Comparison of ENCODE assay signal across 11 cellular contexts in the genomic region with DNA sequence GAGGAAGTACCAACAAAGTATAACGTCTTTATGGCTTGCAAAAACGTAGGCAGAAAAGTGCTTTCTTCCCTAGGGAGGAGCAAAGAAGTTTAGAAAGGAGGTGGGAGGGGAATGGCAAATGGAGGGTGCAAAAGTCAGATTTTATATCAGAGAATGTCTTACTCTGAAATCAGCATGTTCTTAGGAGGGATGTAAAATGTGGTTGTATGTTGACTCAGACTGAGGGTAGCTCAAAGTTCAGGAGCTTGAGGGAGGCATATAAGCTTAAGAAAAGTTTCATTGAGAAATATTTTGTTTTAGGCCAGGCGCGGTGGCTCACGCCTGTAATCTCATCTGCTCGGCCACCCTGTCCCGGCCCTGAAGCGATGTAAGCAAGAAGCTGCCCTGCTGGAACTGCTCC. TPM values are rescaled to one million over a fixed set of nuclear protein-coding genes. Genes with fewer than 3 reads are reported as not detected.
DNase-seq lines count a peak whose midpoint lies in the region; ATAC-seq and TF ChIP-seq lines count a peak whose summit lies in the region.
"Had no signal": no experiment of that assay in that cellular context is flagged by ENCODE, and none has a peak within 500 bp of the region (broad histone marks: within the 10 kb centered on the region; RNA-seq: fewer than 3 reads in every experiment).

No MANE protein-coding gene starts in this region.

- TF ChIP-seq POLR2A in prostate gland (IDR thresholded peaks at IDR 0.05) = no peak

- peaks cover 3% of the 10 kb centered on the region; the same call in 1 of the 2 replicates for H3K36me3 ChIP-seq in RWPE2 (ENCODE audit: low read depth)
- no peaks in the 10 kb centered on the region for H3K36me3 ChIP-seq in osteoblast (ENCODE audit: insufficient read depth, low read length)
- no peaks in the 10 kb centered on the region for H3K36me3 ChIP-seq in prostate gland
- H3K36me3 ChIP-seq: upper lobe of right lung had no signal

- H4K20me1 ChIP-seq in osteoblast (ENCODE audit: insufficient read depth, low read length) = no peaks in the 10 kb centered on the region

- DNase-seq in activated CD4-positive, alpha-beta T cell treated with anti-CD3 and anti-CD28 coated beads for 36 hours = no peak
- DNase-seq in activated CD4-positive, alpha-beta T cell treated with anti-CD3 and anti-CD28 coated beads, Interleukin-2, amount 50 U/mL, for 1 hour = no peak
- DNase-seq in RWPE2 (ENCODE audit: low spot score) = no peak
- DNase-seq in fibroblast of villous mesenchyme (ENCODE audit: low read depth) = peak; percentile 67
- DNase-seq in osteoblast (ENCODE audit: insufficient read length, low spot score, missing footprints) = no peak
- DNase-seq in prostate gland (ENCODE audit: low spot score) = no peak
- DNase-seq in NCI-H2196 treated with DMSO at 0.1 percent for 48 hours (lab: John Stamatoyannopoulos, UW; ENCODE audit: unreplicated experiment) = no peak
- DNase-seq in Ammon's horn (ENCODE audit: low spot score) = no peak
- DNase-seq: NCI-H1930; stimulated activated CD4-positive, alpha-beta T cell treated with anti-CD3 and anti-CD28 coated beads, Interleukin-4, amount 100 ng/mL, for 24 hours; upper lobe of right lung had no signal

- TF ChIP-seq CTCF in RWPE2 (IDR thresholded peaks at IDR 0.05; ENCODE audit: poor library complexity, severe bottlenecking) (no peak), fibroblast of villous mesenchyme (IDR thresholded peaks at IDR 0.05; ENCODE audit: insufficient read depth, low read depth, low read length) (no peak), osteoblast (IDR thresholded peaks at IDR 0.05; ENCODE audit: extremely low read depth, low read depth, low read length) (no peak), prostate gland (IDR thresholded peaks at IDR 0.05) (no peak)

- H3K27ac Mint-ChIP-seq in activated CD4-positive, alpha-beta T cell treated with anti-CD3 and anti-CD28 coated beads for 36 hours = peak overlapping the region; percentile 9

- no peak for ATAC-seq in activated CD4-positive, alpha-beta T cell treated with anti-CD3 and anti-CD28 coated beads for 36 hours
- no peak for ATAC-seq in RWPE2 (ENCODE audit: low read depth)
- ATAC-seq: upper lobe of right lung had no signal

- H3K4me1 ChIP-seq in RWPE2 (ENCODE audit: insufficient read depth, poor library complexity, severe bottlenecking) (no peaks in the 10 kb centered on the region), osteoblast (ENCODE audit: insufficient read depth, low read length) (peaks cover 8% of the 10 kb centered on the region), prostate gland (replicated peaks) (no peaks in the 10 kb centered on the region)
- H3K4me1 ChIP-seq: upper lobe of right lung had no signal

- peaks cover 11% of the 10 kb centered on the region for H3K4me1 Mint-ChIP-seq in activated CD4-positive, alpha-beta T cell treated with anti-CD3 and anti-CD28 coated beads for 36 hours

- intact Hi-C loops in activated CD4-positive, alpha-beta T cell treated with anti-CD3 and anti-CD28 coated beads for 36 hours (cut with DNase I, micrococcal nuclease) = loop anchor here (2.0 to 5.0 kb wide), 3 partner anchors 42 to 1758 kb away; partner anchors contain the start of genes ZNF43 (in 1 of the 2), ZNF486 (in 1 of the 2) and ZNF682 (in 1 of the 2)
- intact Hi-C loops in prostate gland (cut with DNase I) = no loop called here

- peaks cover 11% of the 10 kb centered on the region for H3K79me2 ChIP-seq in osteoblast (ENCODE audit: insufficient read depth, low read length)

- no peaks in the 10 kb centered on the region for H3K27me3 Mint-ChIP-seq in activated CD4-positive, alpha-beta T cell treated with anti-CD3 and anti-CD28 coated beads for 36 hours

- H3K9me3 Mint-ChIP-seq in activated CD4-positive, alpha-beta T cell treated with anti-CD3 and anti-CD28 coated beads for 36 hours (ENCODE audit: low read depth) = no peaks in the 10 kb centered on the region

- H3K36me3 Mint-ChIP-seq in activated CD4-positive, alpha-beta T cell treated with anti-CD3 and anti-CD28 coated beads for 36 hours (ENCODE audit: low read depth) = peaks cover 42% of the 10 kb centered on the region

- 33% methylated on average over 8 of the region's 8 CpGs for WGBS in prostate gland

- H3K4me3 ChIP-seq in RWPE2 (ENCODE audit: severe bottlenecking) (peak overlapping the region; percentile 53), fibroblast of villous mesenchyme (ENCODE audit: low read depth, low read length) (peak overlapping the region; percentile 66), osteoblast (ENCODE audit: insufficient read depth, low read length) (peak overlapping the region; percentile 72), prostate gland (no peak overlapping the region)

- H3K27me3 ChIP-seq in RWPE2 (ENCODE audit: insufficient read depth, poor library complexity, severe bottlenecking) (no peaks in the 10 kb centered on the region), osteoblast (ENCODE audit: insufficient read depth, low read length) (no peaks in the 10 kb centered on the region), prostate gland (replicated peaks; ENCODE audit: insufficient read depth) (no peaks in the 10 kb centered on the region)
- H3K27me3 ChIP-seq: upper lobe of right lung had no signal

- POLR2A ChIA-PET in activated CD4-positive, alpha-beta T cell treated with anti-CD3 and anti-CD28 coated beads for 36 hours (lab: Charles Lee) = interaction anchor here (0.6 to 0.8 kb wide), 2 partner anchors 87 to 227 kb away, joined by 3 to 4 read pairs; partner anchors contain the start of gene ZNF486

- H3K27ac ChIP-seq in RWPE2 (ENCODE audit: poor library complexity, severe bottlenecking) (no peak overlapping the region), osteoblast (ENCODE audit: low read depth, low read length) (no peak overlapping the region), prostate gland (no peak overlapping the region)
- H3K27ac ChIP-seq: upper lobe of right lung had no signal

- H3K4me3 Mint-ChIP-seq in activated CD4-positive, alpha-beta T cell treated with anti-CD3 and anti-CD28 coated beads for 36 hours = peak overlapping the region; percentile 54

- CTCF ChIA-PET in activated CD4-positive, alpha-beta T cell treated with anti-CD3 and anti-CD28 coated beads for 36 hours (lab: Charles Lee) = interaction anchor here (0.5 kb wide), 1 partner anchor 584 kb away, joined by 4 read pairs; no protein-coding TSS in a partner anchor

- H3K9me3 ChIP-seq in RWPE2 (ENCODE audit: severe bottlenecking) (no peaks in the 10 kb centered on the region), osteoblast (ENCODE audit: low read depth, low read length) (no peaks in the 10 kb centered on the region), prostate gland (no peaks in the 10 kb centered on the region)
- H3K9me3 ChIP-seq: upper lobe of right lung had no signal

- peak overlapping the region; percentile 95 for H3K4me2 ChIP-seq in osteoblast (ENCODE audit: insufficient read depth, low read length)

- peak overlapping the region; percentile 99 for H2AFZ ChIP-seq in osteoblast (ENCODE audit: low read length)

RNA-seq across cellular contexts. Expression of gene ZNF90, which starts 1.7 kb away (rescaled TPM):
- total RNA-seq in activated CD4-positive, alpha-beta T cell treated with anti-CD3 and anti-CD28 coated beads for 36 hours = 10 to 100 TPM; 21.6 to 22.9 TPM
- 0.86 and 0.97 TPM in 2 replicates for total RNA-seq in fibroblast of villous mesenchyme
- 1.1 and 1.2 TPM in 2 replicates for total RNA-seq in osteoblast
- 1 to 10 TPM; 4.1 to 4.5 TPM for total RNA-seq in prostate gland

RNA-seq across cellular contexts. Expression of gene ZNF682, which starts 40.2 kb away (rescaled TPM):
- total RNA-seq in activated CD4-positive, alpha-beta T cell treated with anti-CD3 and anti-CD28 coated beads for 36 hours = 1 to 10 TPM; 6.0 to 7.5 TPM
- total RNA-seq in fibroblast of villous mesenchyme (0.86 and 1.3 TPM in 2 replicates), osteoblast (2.2 and 5.9 TPM in 2 replicates), prostate gland (1 to 10 TPM; 4.3 to 4.9 TPM)

Comparison
In these comparisons a context has a peak if more than half of its experiments do, and no peak if none do; other contexts are left out.
1. H3K4me3 ChIP-seq: peak in RWPE2 (single experiment), fibroblast of villous mesenchyme (single experiment) and osteoblast (single experiment); none in prostate gland (0 of 2).
2. RNA of gene ZNF90, which starts 1.7 kb away (total RNA-seq): 21.6 to 22.9 TPM in activated CD4-positive, alpha-beta T cell treated with anti-CD3 and anti-CD28 coated beads for 36 hours; 4.1 to 4.5 TPM in prostate gland, 1.1 to 1.2 TPM in osteoblast and 0.86 to 0.97 TPM in fibroblast of villous mesenchyme; every median in the first group is over 4 times any median in the second.